18 cellular contexts compared by ENCODE assay signal in genomic region chr6:87902383-87902782, GRCh38.
"Had no signal": no experiment of that assay in that cellular context is flagged by ENCODE, and none has a peak within 500 bp of the region (broad histone marks: within the 10 kb centered on the region; RNA-seq: fewer than 3 reads in every experiment).

No MANE protein-coding gene starts in this region.

- H3K27ac Mint-ChIP-seq: activated B cell treated with CpG ODN at 0.5 μM for 24 hours; activated CD4-positive, alpha-beta T cell treated with anti-CD3 and anti-CD28 coated beads, Interleukin-2, amount 10 ng/mL, durations not matched to agents 7 days and 5 days; activated T-helper 1 cell treated with anti-CD3 and anti-CD28 coated beads, Interleukin-12 subunit alpha, Interleukin-12 subunit beta, Interleukin-2, Interleukin-4 antibody, amounts not matched to agents 30 ng/mL and 10 ng/mL and 1 ng/mL, durations not matched to agents 14 hours and 24 hours and 36 hours; immature natural killer cell; natural killer cell treated with Interleukin-12 subunit alpha and Interleukin-12 subunit beta and Interleukin-15 and Interleukin-18, amount 100 ng/mL, for 72 hours had no signal

- H3K4me1 ChIP-seq: right atrium auricular region, suprapubic skin had no signal

- H3K9me3 Mint-ChIP-seq: activated B cell treated with CpG ODN at 0.5 μM for 24 hours; activated CD4-positive, alpha-beta T cell treated with anti-CD3 and anti-CD28 coated beads, Interleukin-2, amount 10 ng/mL, durations not matched to agents 7 days and 5 days; activated T-helper 1 cell treated with anti-CD3 and anti-CD28 coated beads, Interleukin-12 subunit alpha, Interleukin-12 subunit beta, Interleukin-2, Interleukin-4 antibody, amounts not matched to agents 30 ng/mL and 10 ng/mL and 1 ng/mL, durations not matched to agents 14 hours and 24 hours and 36 hours; immature natural killer cell; natural killer cell treated with Interleukin-12 subunit alpha and Interleukin-12 subunit beta and Interleukin-15 and Interleukin-18, amount 100 ng/mL, for 72 hours had no signal

- H3K36me3 ChIP-seq: right atrium auricular region, suprapubic skin had no signal

- ATAC-seq: foreskin keratinocyte; natural killer cell treated with Interleukin-12 subunit alpha and Interleukin-12 subunit beta and Interleukin-15 and Interleukin-18, amount 100 ng/mL, for 72 hours; stimulated activated naive CD8-positive, alpha-beta T cell treated with anti-CD3 and anti-CD28 coated beads, Interleukin-15, Interleukin-2, amounts not matched to agents 100 U/mL and 50 U/mL, for 24 hours had no signal

- H3K27me3 ChIP-seq: foreskin keratinocyte, right atrium auricular region, suprapubic skin had no signal

- DNase-seq: activated B cell treated with CpG ODN at 0.5 μM for 24 hours; activated CD4-positive, alpha-beta T cell treated with anti-CD3 and anti-CD28 coated beads, Interleukin-2, amount 10 ng/mL, durations not matched to agents 7 days and 5 days; activated naive CD4-positive, alpha-beta T cell treated with Interleukin-2 at 50 U/mL for 16 hours; aorta; effector CD8-positive, alpha-beta T cell; foreskin keratinocyte; immature natural killer cell; mesendoderm; nucleus accumbens; posterior cingulate gyrus; stimulated activated CD4-positive, alpha-beta T cell treated with anti-CD3 and anti-CD28 coated beads, Interleukin-15, amount 100 ng/mL, for 24 hours; stimulated activated CD4-positive, alpha-beta T cell treated with anti-CD3 and anti-CD28 coated beads, Interleukin-4, amount 100 ng/mL, for 1 hour; stimulated activated naive CD8-positive, alpha-beta T cell treated with anti-CD3 and anti-CD28 coated beads, Interleukin-15, Interleukin-2, amounts not matched to agents 100 U/mL and 50 U/mL, for 24 hours; trophoblast cell had no signal

- H3K36me3 Mint-ChIP-seq: immature natural killer cell; natural killer cell treated with Interleukin-12 subunit alpha and Interleukin-12 subunit beta and Interleukin-15 and Interleukin-18, amount 100 ng/mL, for 72 hours had no signal

- H3K4me3 Mint-ChIP-seq: activated B cell treated with CpG ODN at 0.5 μM for 24 hours; activated CD4-positive, alpha-beta T cell treated with anti-CD3 and anti-CD28 coated beads, Interleukin-2, amount 10 ng/mL, durations not matched to agents 7 days and 5 days; activated T-helper 1 cell treated with anti-CD3 and anti-CD28 coated beads, Interleukin-12 subunit alpha, Interleukin-12 subunit beta, Interleukin-2, Interleukin-4 antibody, amounts not matched to agents 30 ng/mL and 10 ng/mL and 1 ng/mL, durations not matched to agents 14 hours and 24 hours and 36 hours; immature natural killer cell; natural killer cell treated with Interleukin-12 subunit alpha and Interleukin-12 subunit beta and Interleukin-15 and Interleukin-18, amount 100 ng/mL, for 72 hours had no signal

- H3K9me3 ChIP-seq: right atrium auricular region, suprapubic skin had no signal

- H3K4me3 ChIP-seq: right atrium auricular region, suprapubic skin had no signal

- H3K27ac ChIP-seq: foreskin keratinocyte, right atrium auricular region, suprapubic skin had no signal

- H3K27me3 Mint-ChIP-seq: activated B cell treated with CpG ODN at 0.5 μM for 24 hours had no signal
